In the genomic region with DNA sequence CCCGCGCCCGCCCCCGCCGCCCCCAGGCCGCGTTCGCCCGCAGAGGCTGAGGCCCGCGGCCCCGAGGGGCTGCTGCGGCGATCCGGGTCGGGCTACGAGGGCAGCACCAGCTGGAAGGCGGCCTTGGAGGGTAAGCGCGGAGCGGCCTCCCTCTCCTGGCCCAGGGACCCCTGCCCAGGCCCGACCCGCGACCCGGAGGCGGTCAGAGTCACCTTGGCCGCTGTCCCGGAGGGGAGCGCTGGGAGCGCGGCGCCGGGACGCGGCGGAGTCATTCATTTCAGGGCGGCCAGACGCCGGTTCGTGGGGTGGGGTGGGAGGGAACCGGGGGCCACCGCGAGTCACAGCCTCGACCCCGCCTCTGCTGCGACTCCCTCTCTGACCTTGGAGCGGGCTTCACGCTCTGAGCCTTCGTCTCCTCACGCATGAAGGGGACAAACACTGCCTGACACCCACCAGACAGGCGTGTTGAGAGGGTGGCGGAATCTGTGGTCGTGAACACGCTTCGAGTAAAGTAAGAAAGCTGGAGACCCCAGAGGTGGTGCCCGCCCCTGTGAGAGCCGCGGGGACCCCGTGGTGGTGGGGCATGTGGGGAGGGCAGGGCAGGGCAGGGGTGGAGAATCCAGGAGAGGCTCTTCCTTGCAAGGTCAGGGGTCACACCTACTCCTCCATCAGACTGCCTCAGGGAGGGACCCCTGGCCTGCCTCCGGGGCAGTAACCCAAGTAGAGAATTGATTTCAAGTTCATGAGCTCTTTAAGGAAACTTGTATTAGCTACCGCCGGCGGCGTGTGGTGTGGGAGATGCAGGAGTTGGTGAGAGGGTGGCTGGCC, we compare ENCODE assay signal across 24 cellular contexts. TPM values are rescaled to one million over a fixed set of nuclear protein-coding genes. Genes with fewer than 3 reads are reported as not detected.
A peak's percentile ranks its signal among the peaks of the same experiment; 100 is the strongest.
DNase-seq lines count a peak whose midpoint lies in the region; ATAC-seq and TF ChIP-seq lines count a peak whose summit lies in the region.
"Had no signal": no experiment of that assay in that cellular context is flagged by ENCODE, and none has a peak within 500 bp of the region (broad histone marks: within the 10 kb centered on the region; RNA-seq: fewer than 3 reads in every experiment).

No MANE protein-coding gene starts in this region.

- peak overlapping the region; percentile 75 for H3K4me3 Mint-ChIP-seq in neural progenitor cell
- H3K4me3 Mint-ChIP-seq: activated CD4-positive, alpha-beta T cell treated with anti-CD3 and anti-CD28 coated beads, Interleukin-2, amount 10 ng/mL, durations not matched to agents 24 days and 14 days; activated naive CD4-positive, alpha-beta T cell treated with anti-CD3 and anti-CD28 coated beads for 36 hours; CD4-positive, CD25-positive, alpha-beta regulatory T cell had no signal

- H3K36me3 Mint-ChIP-seq in neural progenitor cell, result peaks cover 2% of the 10 kb centered on the region

- no peak overlapping the region for H2AFZ ChIP-seq in hepatocyte
- H2AFZ ChIP-seq in neural progenitor cell (replicated peaks), result no peak overlapping the region

- intact Hi-C loops in heart right ventricle (cut with DNase I), result no loop called here

- H3F3A ChIP-seq in neural progenitor cell (ENCODE audit: low read depth), result no peaks in the 10 kb centered on the region

- peak in 1 of 2 donors; percentile 33 for DNase-seq in cardiac muscle cell (ENCODE audit: low read depth in 1 of 2, low spot score in 1 of 2)
- DNase-seq in heart right ventricle, result no peak
- DNase-seq in hepatocyte (ENCODE audit: low spot score), result no peak
- peak; percentile 39 for DNase-seq in neural progenitor cell (ENCODE audit: low spot score)
- DNase-seq in 8988T, result no peak
- no peak for DNase-seq in kidney glomerular epithelial cell (lab: John Stamatoyannopoulos, UW)
- DNase-seq in islet precursor cell, result no peak
- DNase-seq: activated CD4-positive, alpha-beta T cell treated with anti-CD3 and anti-CD28 coated beads, Interleukin-2, amount 10 ng/mL, durations not matched to agents 24 days and 14 days; CD4-positive, CD25-positive, alpha-beta regulatory T cell; dermis blood vessel endothelial cell; DND-41; GOT3; NCI-H1694; NCI-H2227 treated with DMSO at 0.1 percent for 48 hours; RPMI8226; testis had no signal

- H3K9me3 ChIP-seq in cardiac muscle cell (ENCODE audit: low read depth), result no peaks in the 10 kb centered on the region
- no peaks in the 10 kb centered on the region for H3K9me3 ChIP-seq in heart right ventricle
- H3K9me3 ChIP-seq in hepatocyte (ENCODE audit: low read depth), result no peaks in the 10 kb centered on the region
- no peaks in the 10 kb centered on the region for H3K9me3 ChIP-seq in neural progenitor cell (ENCODE audit: low read depth)
- H3K9me3 ChIP-seq: testis had no signal

- no peak overlapping the region for H3K27ac Mint-ChIP-seq in neural progenitor cell
- H3K27ac Mint-ChIP-seq: activated CD4-positive, alpha-beta T cell treated with anti-CD3 and anti-CD28 coated beads, Interleukin-2, amount 10 ng/mL, durations not matched to agents 24 days and 14 days; activated naive CD4-positive, alpha-beta T cell treated with anti-CD3 and anti-CD28 coated beads for 36 hours had no signal

- 18 to 29% methylated on average over 41 to 64 of the region's 64 CpGs for WGBS in heart right ventricle, 2 donors
- 41% methylated on average over 20 of the region's 64 CpGs for WGBS in hepatocyte (ENCODE audit: low lambda C conversion rate, missing lambda C conversion rate)

- H3K79me2 ChIP-seq in hepatocyte (no peaks in the 10 kb centered on the region), neural progenitor cell (ENCODE audit: low read depth) (no peaks in the 10 kb centered on the region)

- H3K27ac ChIP-seq in cardiac muscle cell (no peak overlapping the region), heart right ventricle (no peak overlapping the region), hepatocyte (no peak overlapping the region), neural progenitor cell (no peak overlapping the region)
- H3K27ac ChIP-seq: skin epidermis, testis had no signal

- H3K27me3 Mint-ChIP-seq in neural progenitor cell (ENCODE audit: insufficient read depth, low read depth), result peaks cover 38% of the 10 kb centered on the region

- no peaks in the 10 kb centered on the region for H3K9me2 ChIP-seq in hepatocyte (replicated peaks; ENCODE audit: insufficient read depth)

- H4K20me1 ChIP-seq in hepatocyte (ENCODE audit: insufficient read depth, poor library complexity, severe bottlenecking) (no peaks in the 10 kb centered on the region), neural progenitor cell (ENCODE audit: low read depth) (no peaks in the 10 kb centered on the region)

- H3K36me3 ChIP-seq in cardiac muscle cell (no peaks in the 10 kb centered on the region), heart right ventricle (no peaks in the 10 kb centered on the region), hepatocyte (replicated peaks; ENCODE audit: insufficient read depth, low read depth) (no peaks in the 10 kb centered on the region), neural progenitor cell (no peaks in the 10 kb centered on the region)

- H3K4me3 ChIP-seq in cardiac muscle cell, result peak overlapping the region; percentile 16
- peak overlapping the region in 5 of 10 donors; percentile 21 to 35 (median 28) for H3K4me3 ChIP-seq in heart right ventricle
- no peak overlapping the region for H3K4me3 ChIP-seq in hepatocyte
- peak overlapping the region; percentile 44 for H3K4me3 ChIP-seq in neural progenitor cell

- H3K4me2 ChIP-seq in hepatocyte (peak overlapping the region; percentile 74), neural progenitor cell (peak overlapping the region; percentile 78)

- H3K9me3 Mint-ChIP-seq in neural progenitor cell, result peaks cover 10% of the 10 kb centered on the region
- H3K9me3 Mint-ChIP-seq: activated naive CD4-positive, alpha-beta T cell treated with anti-CD3 and anti-CD28 coated beads for 36 hours had no signal

- H3K4me1 ChIP-seq in cardiac muscle cell (ENCODE audit: low read depth) (no peaks in the 10 kb centered on the region), heart right ventricle (peaks cover 0 to 6% (median 0%) of the 10 kb centered on the region in 9 donors), hepatocyte (ENCODE audit: insufficient read depth) (no peaks in the 10 kb centered on the region), neural progenitor cell (no peaks in the 10 kb centered on the region)
- H3K4me1 ChIP-seq: testis had no signal

- H3K27me3 ChIP-seq in cardiac muscle cell, result peaks cover 76% of the 10 kb centered on the region
- H3K27me3 ChIP-seq in heart right ventricle, result peaks cover 0 to 53% (median 38%) of the 10 kb centered on the region in 7 donors
- peaks cover 42% of the 10 kb centered on the region for H3K27me3 ChIP-seq in hepatocyte
- peaks cover 65% of the 10 kb centered on the region for H3K27me3 ChIP-seq in neural progenitor cell
- H3K27me3 ChIP-seq: testis had no signal

- H3K9ac ChIP-seq in neural progenitor cell, result no peak overlapping the region

- H3K4me1 Mint-ChIP-seq in neural progenitor cell, result peaks cover 7% of the 10 kb centered on the region

- ATAC-seq in heart right ventricle (no peak), HG03521 (IDR thresholded peaks at IDR 0.05; ENCODE audit: unreplicated experiment) (no peak)

- TF ChIP-seq CTCF in cardiac muscle cell (IDR thresholded peaks at IDR 0.05; ENCODE audit: low read depth, low read length) (no peak), heart right ventricle (IDR thresholded peaks at IDR 0.05) (no peak), hepatocyte (IDR thresholded peaks at IDR 0.05; ENCODE audit: poor library complexity) (no peak), neural progenitor cell (IDR thresholded peaks at IDR 0.05) (no peak)

RNA-seq across cellular contexts. Expression of gene CLEC2L, which starts 0.7 kb away (rescaled TPM):
- total RNA-seq in cardiac muscle cell, result 0.18 and 0.27 TPM in 2 replicates
- 0.16 and 0.26 TPM in 2 replicates for polyA plus RNA-seq in cardiac muscle cell
- total RNA-seq in heart right ventricle, result under 1 TPM in 2 of 10 donors, not detected in 8; 0.28 to 0.97 TPM
- under 1 TPM in 1 of 2 donors, not detected in 1; 0.03 TPM for polyA plus RNA-seq in heart right ventricle
- not detected in 2 replicates for total RNA-seq in hepatocyte
- not detected in 2 replicates for polyA plus RNA-seq in hepatocyte
- total RNA-seq in neural progenitor cell (ENCODE audit: low replicate concordance), result 0.15 and 0.50 TPM in 2 replicates
- total RNA-seq: A673; activated CD4-positive, alpha-beta T cell treated with anti-CD3 and anti-CD28 coated beads, Interleukin-2, amount 10 ng/mL, durations not matched to agents 24 days and 14 days; activated naive CD4-positive, alpha-beta T cell treated with anti-CD3 and anti-CD28 coated beads for 36 hours; dermis blood vessel endothelial cell; glomerular endothelial cell; HT1080; M059J; osteocyte had no signal
- polyA plus RNA-seq: CD4-positive, CD25-positive, alpha-beta regulatory T cell had no signal

RNA-seq across cellular contexts. Expression of gene KLRG2, which starts 40.7 kb away (rescaled TPM):
- total RNA-seq in cardiac muscle cell, result 0.60 TPM in 1 of 2 replicates, not detected in the other
- not detected in 2 replicates for polyA plus RNA-seq in cardiac muscle cell
- under 1 TPM in 1 of 10 donors, not detected in 9; 0.11 TPM for total RNA-seq in heart right ventricle
- polyA plus RNA-seq in heart right ventricle, result not detected
- total RNA-seq in hepatocyte, result 0.08 and 0.23 TPM in 2 replicates
- 0.07 TPM in 1 of 2 replicates, not detected in the other for polyA plus RNA-seq in hepatocyte
- total RNA-seq in neural progenitor cell (ENCODE audit: low replicate concordance), result 1.0 and 4.2 TPM in 2 replicates
- total RNA-seq: A673; CD4-positive, CD25-positive, alpha-beta regulatory T cell; glomerular endothelial cell; HT1080; osteocyte had no signal
- polyA plus RNA-seq: CD4-positive, CD25-positive, alpha-beta regulatory T cell had no signal
